Comparison of ENCODE assay signal across 28 cellular contexts in the genomic region with DNA sequence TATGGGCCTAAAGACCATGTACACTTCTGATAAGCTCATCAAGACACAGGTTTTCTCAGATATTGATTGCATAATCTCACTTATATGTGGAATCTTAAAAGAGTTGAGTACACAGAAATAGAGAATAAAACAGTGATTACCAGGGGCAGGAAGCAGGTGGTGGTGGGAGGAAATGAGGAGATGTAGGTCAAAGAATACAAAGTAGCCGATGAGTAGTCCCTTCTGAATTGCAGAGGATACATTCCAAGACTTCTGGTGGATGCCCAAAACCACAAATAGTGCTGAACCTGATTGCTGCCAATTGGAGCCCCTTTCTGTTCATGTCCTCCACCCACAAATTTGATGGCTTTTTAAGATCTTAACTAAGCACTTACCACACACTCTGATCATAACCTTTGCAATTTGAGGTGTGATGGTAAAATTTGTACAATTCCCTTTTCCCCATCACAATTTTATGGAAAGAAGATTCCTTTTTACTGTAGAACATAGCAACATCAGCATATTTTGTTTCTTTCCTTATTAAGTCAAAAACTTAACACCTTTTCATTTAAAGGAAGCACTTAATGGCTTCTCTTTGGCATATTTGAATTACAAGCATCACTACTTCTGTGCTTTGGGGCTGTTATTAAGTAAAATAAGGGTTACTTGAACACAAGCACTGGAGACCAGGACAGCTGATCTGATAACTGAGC. TPM values are rescaled to one million over a fixed set of nuclear protein-coding genes. Genes with fewer than 3 reads are reported as not detected.
"Had no signal": no experiment of that assay in that cellular context is flagged by ENCODE, and none has a peak within 500 bp of the region (broad histone marks: within the 10 kb centered on the region; RNA-seq: fewer than 3 reads in every experiment).

No MANE protein-coding gene starts in this region.

- H3K4me1 ChIP-seq: breast epithelium, colonic mucosa, esophagus squamous epithelium, gastrocnemius medialis, psoas muscle, tibial artery had no signal

- H3K27ac Mint-ChIP-seq: activated naive CD4-positive, alpha-beta T cell treated with anti-CD3 and anti-CD28 coated beads, Interleukin-2, amount 50 U/mL, for 72 hours; activated T-cell treated with anti-CD3 and anti-CD28 coated beads, Interleukin-2, amount 50 U/mL, for 24 hours; activated T-helper 17 cell treated with anti-CD3 and anti-CD28 coated beads, Interleukin-2, amount 50 U/mL, for 72 hours; endodermal cell; memory B cell; nephron; stimulated activated naive CD8-positive, alpha-beta T cell treated with anti-CD3 and anti-CD28 coated beads, Interleukin-15, Interleukin-2, amounts not matched to agents 100 ng/mL and 50 ng/mL, for 24 hours had no signal

- H3K9me3 ChIP-seq: colonic mucosa, gastrocnemius medialis, neutrophil, ovary, tibial artery had no signal

- H3K4me3 ChIP-seq: breast epithelium, colonic mucosa, esophagus squamous epithelium, gastrocnemius medialis, ovary, psoas muscle, skin epidermis, tibial artery had no signal

- DNase-seq: activated CD4-positive, alpha-beta T cell treated with anti-CD3 and anti-CD28 coated beads, Interleukin-2, amount 50 U/mL, for 4 hours; activated CD8-positive, alpha-beta memory T cell treated with anti-CD3 and anti-CD28 coated beads for 24 hours; activated CD8-positive, alpha-beta memory T cell treated with anti-CD3 and anti-CD28 coated beads, Interleukin-2, amount 50 U/mL, for 4 hours; activated T-cell treated with anti-CD3 and anti-CD28 coated beads, Interleukin-2, amount 50 U/mL, for 24 hours; colonic mucosa; endodermal cell; esophagus squamous epithelium; gastrocnemius medialis; hippocampal formation; left ventricle myocardium superior; ovary; psoas muscle; right cardiac atrium; stimulated activated CD4-positive, alpha-beta T cell treated with anti-CD3 and anti-CD28 coated beads, Interleukin-1b, Interleukin-23, amount 100 ng/mL, for 48 hours; substantia nigra; tibial artery; WERI-Rb-1 had no signal

- H3K27ac ChIP-seq: breast epithelium, colonic mucosa, esophagus squamous epithelium, gastrocnemius medialis, neutrophil, ovary, psoas muscle, skin epidermis, tibial artery, WERI-Rb-1 had no signal

- H3K36me3 ChIP-seq: breast epithelium, colonic mucosa, esophagus squamous epithelium, gastrocnemius medialis, neutrophil, ovary, tibial artery, WERI-Rb-1 had no signal

- H3K27me3 Mint-ChIP-seq: memory B cell had no signal

- H3K27me3 ChIP-seq: breast epithelium, colonic mucosa, esophagus squamous epithelium, gastrocnemius medialis, ovary, tibial artery had no signal

- H3K9me3 Mint-ChIP-seq: central memory CD8-positive, alpha-beta T cell; endodermal cell; nephron had no signal

- H3K4me1 Mint-ChIP-seq: activated T-helper 17 cell treated with anti-CD3 and anti-CD28 coated beads, Interleukin-2, amount 50 U/mL, for 72 hours; endodermal cell; nephron had no signal

- H3K4me3 Mint-ChIP-seq: activated T-cell treated with anti-CD3 and anti-CD28 coated beads, Interleukin-2, amount 50 U/mL, for 24 hours; activated T-helper 17 cell treated with anti-CD3 and anti-CD28 coated beads, Interleukin-2, amount 50 U/mL, for 72 hours; central memory CD8-positive, alpha-beta T cell; endodermal cell; memory B cell; nephron; stimulated activated naive CD8-positive, alpha-beta T cell treated with anti-CD3 and anti-CD28 coated beads, Interleukin-15, Interleukin-2, amounts not matched to agents 100 ng/mL and 50 ng/mL, for 24 hours had no signal

- FAIRE-seq: TTC549 had no signal

- ATAC-seq: activated naive CD4-positive, alpha-beta T cell treated with anti-CD3 and anti-CD28 coated beads, Interleukin-2, amount 50 U/mL, for 72 hours; activated T-helper 17 cell treated with anti-CD3 and anti-CD28 coated beads, Interleukin-2, amount 50 U/mL, for 72 hours; gastrocnemius medialis; left ventricle myocardium superior; psoas muscle; right cardiac atrium had no signal

RNA-seq across cellular contexts. Expression of a gene that starts 3.4 kb away (rescaled TPM):
- total RNA-seq: activated naive CD4-positive, alpha-beta T cell treated with anti-CD3 and anti-CD28 coated beads, Interleukin-2, amount 50 U/mL, for 72 hours; activated T-helper 17 cell treated with anti-CD3 and anti-CD28 coated beads, Interleukin-2, amount 50 U/mL, for 72 hours; breast epithelium; colonic mucosa; endodermal cell; esophagus squamous epithelium; gastrocnemius medialis; left ventricle myocardium superior; ovary; psoas muscle; right cardiac atrium; urinary bladder had no signal
- polyA plus RNA-seq: right cardiac atrium had no signal

RNA-seq across cellular contexts. Expression of a gene that starts 18.9 kb away (rescaled TPM):
- total RNA-seq: activated naive CD4-positive, alpha-beta T cell treated with anti-CD3 and anti-CD28 coated beads, Interleukin-2, amount 50 U/mL, for 72 hours; activated T-helper 17 cell treated with anti-CD3 and anti-CD28 coated beads, Interleukin-2, amount 50 U/mL, for 72 hours; endodermal cell; gastrocnemius medialis; psoas muscle had no signal
- polyA plus RNA-seq: right cardiac atrium had no signal

RNA-seq across cellular contexts. Expression of a gene that starts 45.0 kb away (rescaled TPM):
- total RNA-seq: activated T-helper 17 cell treated with anti-CD3 and anti-CD28 coated beads, Interleukin-2, amount 50 U/mL, for 72 hours; endodermal cell had no signal
- polyA plus RNA-seq: right cardiac atrium had no signal
